2 cellular contexts compared by ENCODE assay signal in genomic region chr12:131355688-131356245, GRCh38.
TF ChIP-seq lines count a peak whose summit lies in the region.

No MANE protein-coding gene starts in this region.

TF ChIP-seq in K562, 482 proteins besides CTCF, POLR2A, EP300 and RAD21:
- no peak for TF ChIP-seq PHF20 (IDR thresholded peaks at IDR 0.05; ENCODE audit: partially characterized antibody)
- no peak for TF ChIP-seq WHSC1 (IDR thresholded peaks at IDR 0.05; ENCODE audit: low read length)
- TF ChIP-seq ATF1 (CRISPR knock-in tag; IDR thresholded peaks at IDR 0.05) = no peak
- no peak for TF ChIP-seq ATF1 (tag; IDR thresholded peaks at IDR 0.05)
- no peak for TF ChIP-seq ZBTB12 (CRISPR knock-in tag; IDR thresholded peaks at IDR 0.05)
- TF ChIP-seq ZNF431 (CRISPR knock-in tag; IDR thresholded peaks at IDR 0.05) = no peak
TF ChIP-seq in K562: peak in this region for 0.

TF ChIP-seq in H1, 55 proteins besides CTCF, POLR2A, EP300 and RAD21:
- TF ChIP-seq BCL11A (IDR thresholded peaks at IDR 0.05; ENCODE audit: low read depth in 2 of 2, low read length in 2 of 2) (no peak), EGR1 (IDR thresholded peaks at IDR 0.05; ENCODE audit: borderline replicate concordance, low read depth, low read length) (no peak), HDAC6 (IDR thresholded peaks at IDR 0.05; ENCODE audit: low read depth, low read length) (no peak), SAP30 (IDR thresholded peaks at IDR 0.05; ENCODE audit: insufficient read depth, insufficient replicate concordance, low read length) (no peak)
TF ChIP-seq in H1: peak in this region for 0.
